In the genomic region with DNA sequence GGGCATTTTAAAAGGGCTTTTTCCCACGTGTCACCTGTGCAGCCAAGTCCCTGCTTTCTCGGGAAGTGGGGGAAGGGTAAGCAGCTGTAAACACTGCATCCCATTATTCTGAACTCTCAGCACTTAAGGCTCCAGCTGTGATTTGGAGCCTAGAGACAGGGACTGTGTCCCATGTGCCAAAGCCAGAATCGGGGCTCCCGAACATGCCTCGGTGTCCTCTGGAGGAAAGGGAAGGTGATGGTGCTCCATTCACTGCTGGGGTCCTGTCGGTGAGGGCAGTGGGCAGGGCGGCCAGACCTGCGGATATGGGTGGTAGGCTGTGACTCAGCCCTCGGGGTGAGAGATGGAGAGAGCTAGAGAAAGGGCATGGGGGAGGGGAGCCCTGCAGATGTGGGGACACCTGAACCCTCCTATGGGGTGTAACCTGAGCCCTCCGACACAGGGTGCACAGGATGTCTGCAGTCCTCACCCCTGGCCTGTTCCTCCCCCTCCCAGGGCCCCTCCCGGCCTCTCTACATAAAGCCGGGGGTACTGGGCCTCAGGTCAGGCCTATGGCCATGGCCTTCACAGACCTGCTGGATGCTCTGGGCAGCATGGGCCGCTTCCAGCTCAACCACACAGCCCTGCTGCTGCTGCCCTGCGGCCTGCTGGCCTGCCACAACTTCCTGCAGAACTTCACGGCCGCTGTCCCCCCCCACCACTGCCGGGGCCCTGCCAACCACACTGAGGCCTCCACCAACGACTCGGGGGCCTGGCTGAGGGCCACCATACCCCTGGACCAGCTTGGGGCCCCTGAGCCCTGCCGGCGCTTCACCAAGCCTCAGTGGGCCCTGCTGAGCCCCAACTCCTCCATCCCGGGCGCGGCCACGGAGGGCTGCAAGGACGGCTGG, we compare ENCODE assay signal across 9 cellular contexts. TPM values are rescaled to one million over a fixed set of nuclear protein-coding genes. Genes with fewer than 3 reads are reported as not detected.
DNase-seq lines count a peak whose midpoint lies in the region; ATAC-seq, FAIRE-seq and TF ChIP-seq lines count a peak whose summit lies in the region.
"Had no signal": no experiment of that assay in that cellular context is flagged by ENCODE, and none has a peak within 500 bp of the region (broad histone marks: within the 10 kb centered on the region; RNA-seq: fewer than 3 reads in every experiment).

No MANE protein-coding gene starts in this region.

- H3K4ac ChIP-seq in trophoblast cell (ENCODE audit: low read depth, low read length), result no peak overlapping the region

- H2BK12ac ChIP-seq in trophoblast cell (ENCODE audit: low read length), result no peak overlapping the region

- H4K8ac ChIP-seq in trophoblast cell (ENCODE audit: low read depth, low read length), result no peak overlapping the region

- H3K79me1 ChIP-seq in trophoblast cell (ENCODE audit: low read length), result peaks cover 2% of the 10 kb centered on the region

- no peak overlapping the region for H3K9ac ChIP-seq in trophoblast cell (ENCODE audit: low read length)

- H3K4me1 ChIP-seq in trophoblast cell (ENCODE audit: control insufficient read depth in 1 of 2, insufficient read depth in 2 of 2, low read length in 2 of 2), result peaks cover 3 to 8% of the 10 kb centered on the region in 2 experiments

- H3K4me3 ChIP-seq in trophoblast cell (ENCODE audit: low read depth, low read length), result no peak overlapping the region

- H3K18ac ChIP-seq in trophoblast cell (ENCODE audit: low read length), result no peak overlapping the region

- no peak overlapping the region for H3K27ac ChIP-seq in trophoblast cell (ENCODE audit: low read depth, low read length)

- H4K12ac ChIP-seq in trophoblast cell (ENCODE audit: low read depth, low read length), result no peak overlapping the region

- no peak overlapping the region for H2BK5ac ChIP-seq in trophoblast cell (ENCODE audit: low read depth, low read length, poor library complexity)

- no peak overlapping the region for H3K23ac ChIP-seq in trophoblast cell (ENCODE audit: low read length)

- no peak overlapping the region for H2BK120ac ChIP-seq in trophoblast cell (ENCODE audit: insufficient read depth, low read length, poor library complexity)

- FAIRE-seq in urothelium cell line (lab: Jason Lieb, UNC), result no peak

- no peaks in the 10 kb centered on the region for H3K27me3 ChIP-seq in trophoblast cell (ENCODE audit: insufficient read depth, low read length)

- no peak overlapping the region for H2AK5ac ChIP-seq in trophoblast cell (ENCODE audit: low read length)

- in situ Hi-C loops in GM13976 (cut with MboI; ENCODE audit: low sequenced_read_pairs, unreplicated experiment), result no loop called here

- peak; percentile 44 for DNase-seq in activated gamma-delta T cell treated with Interleukin-2 at 50 U/mL for 16 hours
- DNase-seq in activated gamma-delta T cell (lab: John Stamatoyannopoulos, UW), result no peak
- DNase-seq in SKM-1 (lab: John Stamatoyannopoulos, UW; ENCODE audit: unreplicated experiment), result peak; percentile 49
- DNase-seq in iPS-NIHi11 (ENCODE audit: low spot score), result peak; percentile 73
- peak; percentile 5 for DNase-seq in urothelium cell line (ENCODE audit: low spot score)
- DNase-seq in trophoblast cell, result no peak
- DNase-seq in GM13976 (ENCODE audit: low spot score), result no peak
- DNase-seq: midbrain had no signal

- H3K79me2 ChIP-seq in trophoblast cell (ENCODE audit: control insufficient read depth, insufficient read depth, low read length, poor library complexity), result no peaks in the 10 kb centered on the region

- H3K4me2 ChIP-seq in trophoblast cell (ENCODE audit: low read length), result no peak overlapping the region

- H3K14ac ChIP-seq in trophoblast cell (ENCODE audit: low read length), result no peak overlapping the region

- peaks cover 32 to 36% of the 10 kb centered on the region in 2 experiments for H3K36me3 ChIP-seq in trophoblast cell (ENCODE audit: control insufficient read depth in 1 of 2, insufficient read depth in 2 of 2, low read length in 2 of 2)

- peaks cover 4% of the 10 kb centered on the region for H3K9me3 ChIP-seq in trophoblast cell (ENCODE audit: insufficient read depth, low read depth, low read length)

- no peak overlapping the region for H2AFZ ChIP-seq in trophoblast cell (ENCODE audit: insufficient read depth, low read length, poor library complexity)

- H4K91ac ChIP-seq in trophoblast cell (ENCODE audit: low read depth, low read length), result no peak overlapping the region

- no peak for ATAC-seq in HG03175 (IDR thresholded peaks at IDR 0.05; ENCODE audit: unreplicated experiment)

- no CpG with 5 or more reads among the region's 26 CpGs for WGBS in trophoblast cell (ENCODE audit: extremely low coverage, insufficient coverage, insufficient read length)

- TF ChIP-seq CTCF in GM13976 (IDR thresholded peaks at IDR 0.05; ENCODE audit: borderline replicate concordance, control extremely low read depth, extremely low read depth, insufficient read depth, missing control alignments), result no peak

RNA-seq across cellular contexts. Expression of gene CAPN1, which starts 31.8 kb away (rescaled TPM):
- 183 and 194 TPM in 2 replicates for polyA plus RNA-seq in trophoblast cell (2013)

RNA-seq across cellular contexts. Expression of gene SPDYC, which starts 43.5 kb away (rescaled TPM):
- 3.9 TPM in 2 replicates for polyA plus RNA-seq in trophoblast cell (2013)

RNA-seq across cellular contexts. Expression of gene POLA2, which starts 48.2 kb away (rescaled TPM):
- polyA plus RNA-seq in trophoblast cell (2013), result 12.6 and 13.3 TPM in 2 replicates

Comparison
In these comparisons a context has a peak if more than half of its experiments do, and no peak if none do; other contexts are left out.
1. DNase-seq: peak in activated gamma-delta T cell treated with Interleukin-2 at 50 U/mL for 16 hours (single experiment), SKM-1 (single experiment), iPS-NIHi11 (single experiment) and urothelium cell line (single experiment); none in activated gamma-delta T cell (single experiment), trophoblast cell (0 of 2) and GM13976 (single experiment).